ENCODE assay signal across 2 cellular contexts in the genomic region with DNA sequence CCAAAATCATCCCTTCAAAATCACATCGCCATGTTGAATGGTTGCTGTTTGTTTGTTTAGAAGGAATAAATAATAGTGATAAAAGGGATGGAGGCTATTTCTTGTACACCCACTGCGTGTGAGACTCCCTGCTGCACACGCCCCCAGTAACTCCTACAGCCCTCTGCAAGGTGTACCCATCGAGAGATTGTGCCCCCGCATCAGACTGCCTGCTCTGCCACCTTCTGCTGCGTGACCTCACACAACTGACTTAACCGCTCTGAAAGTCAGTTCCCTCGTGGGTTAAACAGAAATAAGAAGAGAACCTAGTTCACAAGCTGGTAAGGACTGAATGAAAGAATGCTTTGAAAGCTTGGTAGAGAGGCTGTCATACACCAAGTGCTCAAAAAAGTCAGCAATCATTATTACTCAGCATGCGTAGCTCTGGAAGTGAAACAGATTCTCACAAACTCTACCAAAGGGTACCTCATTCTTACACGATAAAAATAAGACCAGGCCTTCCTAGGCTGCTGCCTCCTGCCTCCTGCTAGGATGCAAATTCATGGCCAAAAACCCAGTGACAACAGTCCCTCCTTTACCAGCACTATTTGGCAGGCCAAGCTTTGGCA.
A peak's percentile ranks its signal among the peaks of the same experiment; 100 is the strongest.
TF ChIP-seq lines count a peak whose summit lies in the region.

No MANE protein-coding gene starts in this region.

TF ChIP-seq in HepG2, 621 proteins besides CTCF, POLR2A, EP300 and RAD21 (continued from another document):
- no peak for TF ChIP-seq ZNF513 (CRISPR knock-in tag; conservative IDR thresholded peaks at IDR 0.05)
- no peak for TF ChIP-seq ZBTB7B (CRISPR knock-in tag; IDR thresholded peaks at IDR 0.05)
- no peak for TF ChIP-seq ZNF180 (CRISPR knock-in tag; IDR thresholded peaks at IDR 0.05; ENCODE audit: borderline replicate concordance, low read depth)
- no peak for TF ChIP-seq ZNF30 (CRISPR knock-in tag; IDR thresholded peaks at IDR 0.05)
- TF ChIP-seq FOXA3 (CRISPR knock-in tag; IDR thresholded peaks at IDR 0.05), result no peak
- TF ChIP-seq DNMT3B (CRISPR knock-in tag; conservative IDR thresholded peaks at IDR 0.05), result no peak
- no peak for TF ChIP-seq TP53 (CRISPR knock-in tag; conservative IDR thresholded peaks at IDR 0.05)
- no peak for TF ChIP-seq ZFP1 (CRISPR knock-in tag; IDR thresholded peaks at IDR 0.05)
- TF ChIP-seq FOXC1 (CRISPR knock-in tag; IDR thresholded peaks at IDR 0.05; ENCODE audit: borderline replicate concordance), result 0 out of 2 replicates have a peak, but pooled peaks have one; percentile 4
- no peak for TF ChIP-seq RXRA (CRISPR knock-in tag; IDR thresholded peaks at IDR 0.05)
- TF ChIP-seq ZNF543 (CRISPR knock-in tag; IDR thresholded peaks at IDR 0.05), result no peak
- TF ChIP-seq ZNF768 (CRISPR knock-in tag; IDR thresholded peaks at IDR 0.05), result peak; percentile 65; the same call in 1 of the 2 replicates
- TF ChIP-seq ZNF564 (CRISPR knock-in tag; IDR thresholded peaks at IDR 0.05), result 0 out of 2 replicates have a peak, but pooled peaks have one; percentile 52
- TF ChIP-seq U2AF1 (optimal IDR thresholded peaks at IDR 0.05; ENCODE audit: low read depth, low read length), result no peak
- TF ChIP-seq ZNF724P (CRISPR knock-in tag; IDR thresholded peaks at IDR 0.05; ENCODE audit: borderline replicate concordance), result no peak

TF ChIP-seq in endothelial cell of umbilical vein, 7 proteins besides CTCF, POLR2A, EP300 and RAD21 (continued from another document):
- TF ChIP-seq MYC (IDR thresholded peaks at IDR 0.05; ENCODE audit: low read depth, low read length), result no peak
